Comparison of ENCODE assay signal across 21 cellular contexts in the genomic region with DNA sequence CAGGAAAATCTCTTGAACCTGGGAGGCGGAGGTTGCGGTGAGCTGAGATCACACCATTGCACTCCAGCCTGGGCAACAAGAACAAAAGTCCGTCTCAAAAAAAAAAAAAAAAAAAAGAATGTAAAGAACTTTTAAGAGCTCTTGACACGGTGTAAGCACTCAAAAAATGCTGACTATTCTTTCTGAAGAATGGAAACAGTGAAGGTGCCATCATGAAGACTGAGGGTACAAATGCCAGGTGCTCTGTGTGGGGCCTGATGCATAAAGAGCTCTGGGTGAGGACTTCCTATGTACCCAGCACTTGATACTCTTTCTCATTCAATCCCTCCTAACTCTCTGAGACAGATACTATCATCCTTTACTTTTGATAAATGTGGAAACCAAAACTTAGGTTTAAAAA. TPM values are rescaled to one million over a fixed set of nuclear protein-coding genes. Genes with fewer than 3 reads are reported as not detected.
A peak's percentile ranks its signal among the peaks of the same experiment; 100 is the strongest.
DNase-seq lines count a peak whose midpoint lies in the region; ATAC-seq, FAIRE-seq and TF ChIP-seq lines count a peak whose summit lies in the region.
"Had no signal": no experiment of that assay in that cellular context is flagged by ENCODE, and none has a peak within 500 bp of the region (broad histone marks: within the 10 kb centered on the region; RNA-seq: fewer than 3 reads in every experiment).

No MANE protein-coding gene starts in this region.

- WGBS in K562 (ENCODE audit: insufficient coverage, low coverage, missing lambda C conversion rate) = 0% methylated on average over 4 of the region's 4 CpGs

- H3K36me3 ChIP-seq in K562 (ENCODE audit: control insufficient read depth, insufficient read depth, low read length) = no peaks in the 10 kb centered on the region
- H3K36me3 ChIP-seq: BLaER1, HAP-1 had no signal

- H3K9ac ChIP-seq in K562 (ENCODE audit: insufficient read depth in 1 of 2, low read depth in 2 of 2, low read length in 2 of 2) = no peak overlapping the region
- H3K9ac ChIP-seq: BLaER1, GM23248 had no signal

- no peak for TF ChIP-seq POLR2A in K562 (conservative IDR thresholded peaks at IDR 0.05)

- H3K4me1 Mint-ChIP-seq in stimulated activated memory B cell treated with anti-CD40 and anti-IgM and Interleukin-4, amounts not matched to agents 10 μg/mL and 1 μg/mL and 100 μg/mL, for 72 hours = peaks cover 45% of the 10 kb centered on the region
- H3K4me1 Mint-ChIP-seq: CD4-positive, alpha-beta memory T cell had no signal

- no peak overlapping the region for H2AFZ ChIP-seq in K562 (ENCODE audit: low read depth, low read length)
- H2AFZ ChIP-seq: GM23248 had no signal

- peaks cover under 1% of the 10 kb centered on the region for H3K36me3 Mint-ChIP-seq in stimulated activated memory B cell treated with anti-CD40 and anti-IgM and Interleukin-4, amounts not matched to agents 10 μg/mL and 1 μg/mL and 100 μg/mL, for 72 hours
- H3K36me3 Mint-ChIP-seq: CD14-positive monocyte; CD4-positive, alpha-beta memory T cell had no signal

- in situ Hi-C loops in K562 (cut with MboI) = no loop called here

- H3K27me3 ChIP-seq in K562 (ENCODE audit: control insufficient read depth in 2 of 2, insufficient read depth in 2 of 2, low read length in 2 of 2) = no peaks in the 10 kb centered on the region
- H3K27me3 ChIP-seq: BLaER1 had no signal

- DNase-seq in NCI-H510A treated with DMSO at 0.1 percent for 48 hours (lab: John Stamatoyannopoulos, UW) (peak; percentile 50), NCI-H510A (lab: John Stamatoyannopoulos, UW) (no peak), K562 (ENCODE audit: extremely low read depth in 1 of 4, low spot score in 3 of 4) (no peak), SIG-M5 treated with dmso at 0.1 percent for 504 hours (lab: John Stamatoyannopoulos, UW; ENCODE audit: unreplicated experiment) (no peak), T-helper 1 cell (no peak)
- DNase-seq: 8988T; CD4-positive, alpha-beta memory T cell; GM23248 had no signal

- H3K4me3 Mint-ChIP-seq in stimulated activated memory B cell treated with anti-CD40 and anti-IgM and Interleukin-4, amounts not matched to agents 10 μg/mL and 1 μg/mL and 100 μg/mL, for 72 hours = no peak overlapping the region
- H3K4me3 Mint-ChIP-seq: CD14-positive monocyte; CD4-positive, alpha-beta memory T cell; IgD-negative memory B cell had no signal

- no TSS peak for BruUV-seq in K562 (replicated peaks; lab: Mats Ljungman, UMichigan)

- no peak for FAIRE-seq in K562 (lab: Jason Lieb, UNC)
- FAIRE-seq: G401.6, GM12892, GM18507 had no signal

- no peaks in the 10 kb centered on the region for H3K9me3 ChIP-seq in K562 (replicated peaks; ENCODE audit: control insufficient read depth, insufficient read depth, low read depth, low read length)
- H3K9me3 ChIP-seq: BLaER1, HAP-1 had no signal

- no peak for TF ChIP-seq RAD21 in K562 (CRISPR knock-in tag; conservative IDR thresholded peaks at IDR 0.05 in 1 of 2, IDR thresholded peaks at IDR 0.05 in 1 of 2)

- no peaks in the 10 kb centered on the region for H3K79me2 ChIP-seq in K562 (ENCODE audit: control insufficient read depth, insufficient read depth, low read length)

- TF ChIP-seq EP300 in K562 (IDR thresholded peaks at IDR 0.05; ENCODE audit: low read length) = no peak

- no peak overlapping the region for H3K4me3 ChIP-seq in K562
- H3K4me3 ChIP-seq: BLaER1, GM23248, HAP-1 had no signal

- CTCF ChIA-PET in K562 (lab: Yijun Ruan, JAX; ENCODE audit: low intra/inter-chr PET ratio) = interaction anchor here (0.7 kb wide), 1 partner anchor 282 kb away, joined by 4 read pairs; no protein-coding TSS in a partner anchor

- intact Hi-C loops in K562 (cut with micrococcal nuclease) = no loop called here

- no peaks in the 10 kb centered on the region for H3K27me3 Mint-ChIP-seq in stimulated activated memory B cell treated with anti-CD40 and anti-IgM and Interleukin-4, amounts not matched to agents 10 μg/mL and 1 μg/mL and 100 μg/mL, for 72 hours
- H3K27me3 Mint-ChIP-seq: IgD-negative memory B cell had no signal

- no peaks in the 10 kb centered on the region for H3K9me1 ChIP-seq in K562 (ENCODE audit: control insufficient read depth, insufficient read depth, low read length)

- TF ChIP-seq CTCF in K562 (IDR thresholded peaks at IDR 0.05 in 2 of 3, conservative IDR thresholded peaks at IDR 0.05 in 1 of 3; ENCODE audit: insufficient read depth in 2 of 3, low read depth in 1 of 3, low read length in 3 of 3) = no peak

- peak overlapping the region; percentile 89 for H3K27ac Mint-ChIP-seq in stimulated activated memory B cell treated with anti-CD40 and anti-IgM and Interleukin-4, amounts not matched to agents 10 μg/mL and 1 μg/mL and 100 μg/mL, for 72 hours
- H3K27ac Mint-ChIP-seq: CD4-positive, alpha-beta memory T cell; IgD-negative memory B cell had no signal

- POLR2A ChIA-PET in K562 (lab: Yijun Ruan, JAX) = no interaction called here

- ATAC-seq in K562 (no peak), HG03139 (IDR thresholded peaks at IDR 0.05; ENCODE audit: unreplicated experiment) (no peak)
- ATAC-seq in stimulated activated memory B cell treated with anti-CD40 and anti-IgM and Interleukin-4, amounts not matched to agents 10 μg/mL and 1 μg/mL and 100 μg/mL, for 72 hours = no peak

- no peaks in the 10 kb centered on the region for H3K4me1 ChIP-seq in K562 (replicated peaks in 1 of 2; ENCODE audit: control insufficient read depth in 2 of 2, insufficient read depth in 2 of 2, low read length in 2 of 2)
- H3K4me1 ChIP-seq: HAP-1 had no signal

- no peaks in the 10 kb centered on the region for H4K20me1 ChIP-seq in K562 (replicated peaks; ENCODE audit: control insufficient read depth, insufficient read depth, low read length)
- H4K20me1 ChIP-seq: BLaER1 had no signal

- no peak overlapping the region for H3K27ac ChIP-seq in K562 (ENCODE audit: extremely low read depth, low read depth, low read length)
- H3K27ac ChIP-seq: BLaER1, GM23248, HL-60 had no signal

- no peak overlapping the region for H3K4me2 ChIP-seq in K562 (ENCODE audit: insufficient read depth, low read length)
- H3K4me2 ChIP-seq: BLaER1 had no signal

- peaks cover under 1% of the 10 kb centered on the region for H3K9me3 Mint-ChIP-seq in stimulated activated memory B cell treated with anti-CD40 and anti-IgM and Interleukin-4, amounts not matched to agents 10 μg/mL and 1 μg/mL and 100 μg/mL, for 72 hours
- H3K9me3 Mint-ChIP-seq: CD14-positive monocyte had no signal

TF ChIP-seq in K562, 482 proteins besides CTCF, POLR2A, EP300 and RAD21 (continues in another document):
- TF ChIP-seq ATF1 (CRISPR knock-in tag; IDR thresholded peaks at IDR 0.05) = no peak
- no peak for TF ChIP-seq ATF1 (tag; IDR thresholded peaks at IDR 0.05)
- TF ChIP-seq SMARCB1 (IDR thresholded peaks at IDR 0.05; ENCODE audit: insufficient read length, low read depth) = no peak
- peak; percentile 26; the same call in 1 of the 2 replicates for TF ChIP-seq C11orf30 (IDR thresholded peaks at IDR 0.05; ENCODE audit: low read depth)
- 0 out of 2 replicates have a peak, but pooled peaks have one; percentile 8 for TF ChIP-seq MAFF (IDR thresholded peaks at IDR 0.05; ENCODE audit: low read length)
- no peak for TF ChIP-seq ZNF124 (CRISPR knock-in tag; IDR thresholded peaks at IDR 0.05)
- no peak for TF ChIP-seq KLF16 (IDR thresholded peaks at IDR 0.05)
- no peak for TF ChIP-seq RBM25 (IDR thresholded peaks at IDR 0.05; ENCODE audit: low read depth, low read length, severe bottlenecking)
- no peak for TF ChIP-seq ZNF41 (CRISPR knock-in tag; conservative IDR thresholded peaks at IDR 0.05)
- no peak for TF ChIP-seq MECOM (CRISPR knock-in tag; IDR thresholded peaks at IDR 0.05)
- TF ChIP-seq POLR2B (IDR thresholded peaks at IDR 0.05; ENCODE audit: low read depth, partially characterized antibody) = no peak
- no peak for TF ChIP-seq KDM4B (IDR thresholded peaks at IDR 0.05; ENCODE audit: borderline replicate concordance in 2 of 2, low read depth in 1 of 2)

RNA-seq across cellular contexts. Expression of a gene that starts 45.0 kb away (rescaled TPM):
- not detected in 2 replicates for total RNA-seq in K562 (2011; cell fraction: chromatin; rRNA removed; ENCODE audit: low replicate concordance)
- not detected in 2 replicates for total RNA-seq in K562 (2011; cell fraction: nucleolus; rRNA removed)
- total RNA-seq in K562 (2011; cell fraction: nucleoplasm; rRNA removed) = not detected in 2 replicates
- total RNA-seq in K562 (2014; rRNA removed) = not detected in 2 replicates
- total RNA-seq in K562 (2014; rRNA removed; fragmentation: Illumina TruSeq; extraction: Trizol) = not detected in 2 replicates
- not detected in 2 replicates for total RNA-seq in K562 (2015; rRNA removed; fragmentation: Illumina TruSeq; extraction: Trizol)
- not detected in 2 replicates for total RNA-seq in K562 (2021)
- polyA plus RNA-seq in K562 (2011; rRNA removed) = not detected in 2 replicates
- polyA plus RNA-seq in K562 (2011; cell fraction: cytosol; rRNA removed) = not detected in 2 replicates
- not detected in 2 replicates for polyA plus RNA-seq in K562 (2011; cell fraction: nucleus; rRNA removed)
- polyA plus RNA-seq in K562 (2012) = not detected in 2 replicates
- polyA plus RNA-seq in K562 (2014; fragmentation: Illumina TruSeq; extraction: Trizol) = not detected in 2 replicates
- not detected for polyA plus RNA-seq in K562 (2014; fragmentation: Nextera tagmentation; extraction: Ambion mirVana)
- polyA plus RNA-seq in K562 (2014; rRNA removed) = not detected in 2 replicates
- polyA minus RNA-seq in K562 (2011; rRNA and poly(A)+ RNA removed) = not detected in 2 replicates
- not detected in 2 replicates for polyA minus RNA-seq in K562 (2011; cell fraction: cytosol; rRNA and poly(A)+ RNA removed)
- polyA minus RNA-seq in K562 (2011; cell fraction: nucleus; rRNA and poly(A)+ RNA removed) = not detected in 2 replicates
- total RNA-seq: A673, GM23248, HT1080 had no signal
- polyA plus RNA-seq: AG04450, CD14-positive monocyte had no signal
